Comparison of ENCODE assay signal across 1 cellular context in the genomic region with DNA sequence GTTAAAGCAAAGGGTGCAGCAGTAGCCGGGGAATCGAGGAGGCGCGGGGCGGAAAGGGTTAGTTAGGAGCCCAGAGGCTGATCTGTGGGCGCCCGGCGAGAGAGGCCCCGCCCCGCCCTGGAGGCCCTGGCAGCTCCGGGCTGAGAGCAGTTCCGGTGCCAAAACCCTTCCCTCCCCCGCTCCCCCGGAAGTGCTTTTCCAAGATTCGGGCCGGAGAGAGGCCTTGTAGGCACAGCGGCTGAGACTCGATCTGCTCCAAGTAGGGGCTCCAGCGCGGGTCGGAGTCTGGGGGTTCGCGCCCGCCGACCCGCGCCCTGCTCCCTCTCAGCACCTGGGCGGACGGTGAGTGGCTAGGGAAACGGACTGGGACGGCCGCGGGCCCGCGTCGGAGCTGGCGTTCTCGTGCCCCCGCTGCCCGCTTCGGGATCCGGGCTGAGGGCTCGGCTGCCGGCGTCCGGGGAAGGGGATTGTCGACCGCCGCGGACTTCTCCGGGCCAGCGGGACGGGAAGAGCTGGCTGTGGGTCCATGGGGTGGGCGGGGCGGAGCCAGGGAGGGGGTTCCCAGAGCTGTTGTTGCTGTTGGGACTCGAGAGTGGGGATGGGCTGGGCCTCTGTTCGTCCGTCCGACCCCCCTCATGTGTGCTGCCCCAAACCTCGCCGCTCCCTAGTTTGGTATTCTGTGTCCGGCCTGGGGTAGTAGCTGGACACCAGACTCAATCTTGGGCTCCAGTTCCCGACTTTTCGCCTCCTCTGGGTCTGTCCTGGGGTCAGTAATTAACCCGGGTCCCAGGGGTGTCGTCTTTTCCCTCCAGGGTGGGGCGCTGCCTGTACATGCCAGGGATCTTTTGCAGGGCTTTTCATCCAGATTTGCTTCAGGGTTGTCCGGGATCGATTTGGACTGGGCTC.
A peak's percentile ranks its signal among the peaks of the same experiment; 100 is the strongest.
TF ChIP-seq lines count a peak whose summit lies in the region.

A gene with protein sequence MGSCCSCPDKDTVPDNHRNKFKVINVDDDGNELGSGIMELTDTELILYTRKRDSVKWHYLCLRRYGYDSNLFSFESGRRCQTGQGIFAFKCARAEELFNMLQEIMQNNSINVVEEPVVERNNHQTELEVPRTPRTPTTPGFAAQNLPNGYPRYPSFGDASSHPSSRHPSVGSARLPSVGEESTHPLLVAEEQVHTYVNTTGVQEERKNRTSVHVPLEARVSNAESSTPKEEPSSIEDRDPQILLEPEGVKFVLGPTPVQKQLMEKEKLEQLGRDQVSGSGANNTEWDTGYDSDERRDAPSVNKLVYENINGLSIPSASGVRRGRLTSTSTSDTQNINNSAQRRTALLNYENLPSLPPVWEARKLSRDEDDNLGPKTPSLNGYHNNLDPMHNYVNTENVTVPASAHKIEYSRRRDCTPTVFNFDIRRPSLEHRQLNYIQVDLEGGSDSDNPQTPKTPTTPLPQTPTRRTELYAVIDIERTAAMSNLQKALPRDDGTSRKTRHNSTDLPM (plus strand): TSS at position 200 of the 906 bp plus-strand sequence. CDS start 98,643 bp downstream, outside the sequence.

TF ChIP-seq in K562, 482 proteins besides CTCF, POLR2A, EP300 and RAD21 (continued from another document and continues in another):
- no peak for TF ChIP-seq ZFP1 (CRISPR knock-in tag; IDR thresholded peaks at IDR 0.05)
- TF ChIP-seq SOX6 (IDR thresholded peaks at IDR 0.05), result 0 out of 2 replicates have a peak, but pooled peaks have one; percentile 24
- peak; percentile 99 for TF ChIP-seq NR2C1 (IDR thresholded peaks at IDR 0.05)
- TF ChIP-seq NR2C1 (tag; IDR thresholded peaks at IDR 0.05), result peak; percentile 99
- TF ChIP-seq, protein P1, sequence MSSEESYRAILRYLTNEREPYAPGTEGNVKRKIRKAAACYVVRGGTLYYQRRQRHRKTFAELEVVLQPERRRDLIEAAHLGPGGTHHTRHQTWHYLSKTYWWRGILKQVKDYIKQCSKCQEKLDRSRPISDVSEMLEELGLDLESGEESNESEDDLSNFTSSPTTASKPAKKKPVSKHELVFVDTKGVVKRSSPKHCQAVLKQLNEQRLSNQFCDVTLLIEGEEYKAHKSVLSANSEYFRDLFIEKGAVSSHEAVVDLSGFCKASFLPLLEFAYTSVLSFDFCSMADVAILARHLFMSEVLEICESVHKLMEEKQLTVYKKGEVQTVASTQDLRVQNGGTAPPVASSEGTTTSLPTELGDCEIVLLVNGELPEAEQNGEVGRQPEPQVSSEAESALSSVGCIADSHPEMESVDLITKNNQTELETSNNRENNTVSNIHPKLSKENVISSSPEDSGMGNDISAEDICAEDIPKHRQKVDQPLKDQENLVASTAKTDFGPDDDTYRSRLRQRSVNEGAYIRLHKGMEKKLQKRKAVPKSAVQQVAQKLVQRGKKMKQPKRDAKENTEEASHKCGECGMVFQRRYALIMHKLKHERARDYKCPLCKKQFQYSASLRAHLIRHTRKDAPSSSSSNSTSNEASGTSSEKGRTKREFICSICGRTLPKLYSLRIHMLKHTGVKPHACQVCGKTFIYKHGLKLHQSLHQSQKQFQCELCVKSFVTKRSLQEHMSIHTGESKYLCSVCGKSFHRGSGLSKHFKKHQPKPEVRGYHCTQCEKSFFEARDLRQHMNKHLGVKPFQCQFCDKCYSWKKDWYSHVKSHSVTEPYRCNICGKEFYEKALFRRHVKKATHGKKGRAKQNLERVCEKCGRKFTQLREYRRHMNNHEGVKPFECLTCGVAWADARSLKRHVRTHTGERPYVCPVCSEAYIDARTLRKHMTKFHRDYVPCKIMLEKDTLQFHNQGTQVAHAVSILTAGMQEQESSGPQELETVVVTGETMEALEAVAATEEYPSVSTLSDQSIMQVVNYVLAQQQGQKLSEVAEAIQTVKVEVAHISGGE (CRISPR knock-in tag; IDR thresholded peaks at IDR 0.05), result peak; percentile 75 to 92 (median 77); a peak in 5 of 6 replicates
- 0 out of 4 replicates have a peak, but pooled peaks of 1 of the 2 experiments have one; percentile 11 for TF ChIP-seq KDM1A (IDR thresholded peaks at IDR 0.05)
- peak; percentile 55; the same call in 1 of the 2 replicates for TF ChIP-seq NCOA1 (IDR thresholded peaks at IDR 0.05; ENCODE audit: low read depth)
- TF ChIP-seq SP2 (IDR thresholded peaks at IDR 0.05; ENCODE audit: extremely low read depth, low read depth, low read length, poor library complexity, severe bottlenecking), result no peak
- TF ChIP-seq TRIM28 (IDR thresholded peaks at IDR 0.05), result peak; percentile 31; the same call in 1 of the 2 replicates
- TF ChIP-seq, protein P2, sequence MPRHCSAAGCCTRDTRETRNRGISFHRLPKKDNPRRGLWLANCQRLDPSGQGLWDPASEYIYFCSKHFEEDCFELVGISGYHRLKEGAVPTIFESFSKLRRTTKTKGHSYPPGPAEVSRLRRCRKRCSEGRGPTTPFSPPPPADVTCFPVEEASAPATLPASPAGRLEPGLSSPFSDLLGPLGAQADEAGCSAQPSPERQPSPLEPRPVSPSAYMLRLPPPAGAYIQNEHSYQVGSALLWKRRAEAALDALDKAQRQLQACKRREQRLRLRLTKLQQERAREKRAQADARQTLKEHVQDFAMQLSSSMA (CRISPR knock-in tag; IDR thresholded peaks at IDR 0.05), result 0 out of 2 replicates have a peak, but pooled peaks have one; percentile 27
- TF ChIP-seq FOXK2 (conservative IDR thresholded peaks at IDR 0.05 in 1 of 2, IDR thresholded peaks at IDR 0.05 in 1 of 2; ENCODE audit: low read depth in 2 of 2), result 0 out of 4 replicates have a peak, but pooled peaks of 1 of the 2 experiments have one; percentile 26
- peak; percentile 65 for TF ChIP-seq SMAD1 (IDR thresholded peaks at IDR 0.05; ENCODE audit: low read depth, low read length, partially characterized antibody)
- 0 out of 3 replicates have a peak, but pooled peaks of 1 of the 2 experiments have one; percentile 25 for TF ChIP-seq CBX3 (IDR thresholded peaks at IDR 0.05; ENCODE audit: borderline replicate concordance in 1 of 2, low read length in 2 of 2)
- TF ChIP-seq TAF9B (IDR thresholded peaks at IDR 0.05; ENCODE audit: partially characterized antibody), result peak; percentile 61
- TF ChIP-seq, protein P3, sequence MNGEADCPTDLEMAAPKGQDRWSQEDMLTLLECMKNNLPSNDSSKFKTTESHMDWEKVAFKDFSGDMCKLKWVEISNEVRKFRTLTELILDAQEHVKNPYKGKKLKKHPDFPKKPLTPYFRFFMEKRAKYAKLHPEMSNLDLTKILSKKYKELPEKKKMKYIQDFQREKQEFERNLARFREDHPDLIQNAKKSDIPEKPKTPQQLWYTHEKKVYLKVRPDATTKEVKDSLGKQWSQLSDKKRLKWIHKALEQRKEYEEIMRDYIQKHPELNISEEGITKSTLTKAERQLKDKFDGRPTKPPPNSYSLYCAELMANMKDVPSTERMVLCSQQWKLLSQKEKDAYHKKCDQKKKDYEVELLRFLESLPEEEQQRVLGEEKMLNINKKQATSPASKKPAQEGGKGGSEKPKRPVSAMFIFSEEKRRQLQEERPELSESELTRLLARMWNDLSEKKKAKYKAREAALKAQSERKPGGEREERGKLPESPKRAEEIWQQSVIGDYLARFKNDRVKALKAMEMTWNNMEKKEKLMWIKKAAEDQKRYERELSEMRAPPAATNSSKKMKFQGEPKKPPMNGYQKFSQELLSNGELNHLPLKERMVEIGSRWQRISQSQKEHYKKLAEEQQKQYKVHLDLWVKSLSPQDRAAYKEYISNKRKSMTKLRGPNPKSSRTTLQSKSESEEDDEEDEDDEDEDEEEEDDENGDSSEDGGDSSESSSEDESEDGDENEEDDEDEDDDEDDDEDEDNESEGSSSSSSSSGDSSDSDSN (IDR thresholded peaks at IDR 0.05; ENCODE audit: borderline replicate concordance in 1 of 2, low read depth in 2 of 2, low read length in 2 of 2), result 0 out of 4 replicates have a peak, but pooled peaks of 1 of the 2 experiments have one; percentile 45
- TF ChIP-seq, protein P4, sequence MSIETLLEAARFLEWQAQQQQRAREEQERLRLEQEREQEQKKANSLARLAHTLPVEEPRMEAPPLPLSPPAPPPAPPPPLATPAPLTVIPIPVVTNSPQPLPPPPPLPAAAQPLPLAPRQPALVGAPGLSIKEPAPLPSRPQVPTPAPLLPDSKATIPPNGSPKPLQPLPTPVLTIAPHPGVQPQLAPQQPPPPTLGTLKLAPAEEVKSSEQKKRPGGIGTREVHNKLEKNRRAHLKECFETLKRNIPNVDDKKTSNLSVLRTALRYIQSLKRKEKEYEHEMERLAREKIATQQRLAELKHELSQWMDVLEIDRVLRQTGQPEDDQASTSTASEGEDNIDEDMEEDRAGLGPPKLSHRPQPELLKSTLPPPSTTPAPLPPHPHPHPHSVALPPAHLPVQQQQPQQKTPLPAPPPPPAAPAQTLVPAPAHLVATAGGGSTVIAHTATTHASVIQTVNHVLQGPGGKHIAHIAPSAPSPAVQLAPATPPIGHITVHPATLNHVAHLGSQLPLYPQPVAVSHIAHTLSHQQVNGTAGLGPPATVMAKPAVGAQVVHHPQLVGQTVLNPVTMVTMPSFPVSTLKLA (conservative IDR thresholded peaks at IDR 0.05), result peak in 1 of 2 experiments; percentile 59; a peak in 2 of 4 replicates
- TF ChIP-seq DIDO1 (tag; IDR thresholded peaks at IDR 0.05; ENCODE audit: low read depth), result peak; percentile 87
- 0 out of 2 replicates have a peak, but pooled peaks have one; percentile 62 for TF ChIP-seq FOXK1 (CRISPR knock-in tag; IDR thresholded peaks at IDR 0.05; ENCODE audit: borderline replicate concordance)
- TF ChIP-seq, protein P5, sequence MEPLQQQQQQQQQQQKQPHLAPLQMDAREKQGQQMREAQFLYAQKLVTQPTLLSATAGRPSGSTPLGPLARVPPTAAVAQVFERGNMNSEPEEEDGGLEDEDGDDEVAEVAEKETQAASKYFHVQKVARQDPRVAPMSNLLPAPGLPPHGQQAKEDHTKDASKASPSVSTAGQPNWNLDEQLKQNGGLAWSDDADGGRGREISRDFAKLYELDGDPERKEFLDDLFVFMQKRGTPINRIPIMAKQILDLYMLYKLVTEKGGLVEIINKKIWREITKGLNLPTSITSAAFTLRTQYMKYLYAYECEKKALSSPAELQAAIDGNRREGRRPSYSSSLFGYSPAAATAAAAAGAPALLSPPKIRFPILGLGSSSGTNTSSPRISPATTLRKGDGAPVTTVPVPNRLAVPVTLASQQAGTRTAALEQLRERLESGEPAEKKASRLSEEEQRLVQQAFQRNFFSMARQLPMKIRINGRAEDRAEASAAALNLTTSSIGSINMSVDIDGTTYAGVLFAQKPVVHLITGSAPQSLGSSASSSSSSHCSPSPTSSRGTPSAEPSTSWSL (CRISPR knock-in tag; IDR thresholded peaks at IDR 0.05; ENCODE audit: borderline replicate concordance), result no peak
- TF ChIP-seq POLR2AphosphoS5 (IDR thresholded peaks at IDR 0.05; ENCODE audit: control insufficient read depth, insufficient read depth, low read depth, low read length), result peak; percentile 86
- TF ChIP-seq, protein P6, sequence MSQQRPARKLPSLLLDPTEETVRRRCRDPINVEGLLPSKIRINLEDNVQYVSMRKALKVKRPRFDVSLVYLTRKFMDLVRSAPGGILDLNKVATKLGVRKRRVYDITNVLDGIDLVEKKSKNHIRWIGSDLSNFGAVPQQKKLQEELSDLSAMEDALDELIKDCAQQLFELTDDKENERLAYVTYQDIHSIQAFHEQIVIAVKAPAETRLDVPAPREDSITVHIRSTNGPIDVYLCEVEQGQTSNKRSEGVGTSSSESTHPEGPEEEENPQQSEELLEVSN (IDR thresholded peaks at IDR 0.05; ENCODE audit: borderline replicate concordance in 1 of 2, extremely low read depth in 1 of 2, insufficient read depth in 1 of 2, insufficient read length in 1 of 2, low read depth in 1 of 2, low read length in 1 of 2, poor library complexity in 1 of 2, severe bottlenecking in 1 of 2), result peak in 1 of 2 experiments; percentile 41
- peak; percentile 84 for TF ChIP-seq SIN3B (IDR thresholded peaks at IDR 0.05; ENCODE audit: low read depth)
- TF ChIP-seq MEF2D (tag; conservative IDR thresholded peaks at IDR 0.05; ENCODE audit: low read depth), result no peak
- peak; percentile 64; the same call in 1 of the 2 replicates for TF ChIP-seq RB1 (IDR thresholded peaks at IDR 0.05; ENCODE audit: low read depth)
- TF ChIP-seq NCOA4 (IDR thresholded peaks at IDR 0.05; ENCODE audit: partially characterized antibody), result no peak
- TF ChIP-seq CCNT2 (IDR thresholded peaks at IDR 0.05; ENCODE audit: borderline replicate concordance, extremely low read depth, insufficient read length, low read depth, low read length), result peak; percentile 59
- TF ChIP-seq ZFX (CRISPR knock-in tag; IDR thresholded peaks at IDR 0.05), result peak; percentile 99
- TF ChIP-seq MEIS2 (IDR thresholded peaks at IDR 0.05; ENCODE audit: partially characterized antibody), result peak; percentile 4
- peak; percentile 66; the same call in 1 of the 2 replicates for TF ChIP-seq TAF7 (tag; IDR thresholded peaks at IDR 0.05)
- TF ChIP-seq, protein P7, sequence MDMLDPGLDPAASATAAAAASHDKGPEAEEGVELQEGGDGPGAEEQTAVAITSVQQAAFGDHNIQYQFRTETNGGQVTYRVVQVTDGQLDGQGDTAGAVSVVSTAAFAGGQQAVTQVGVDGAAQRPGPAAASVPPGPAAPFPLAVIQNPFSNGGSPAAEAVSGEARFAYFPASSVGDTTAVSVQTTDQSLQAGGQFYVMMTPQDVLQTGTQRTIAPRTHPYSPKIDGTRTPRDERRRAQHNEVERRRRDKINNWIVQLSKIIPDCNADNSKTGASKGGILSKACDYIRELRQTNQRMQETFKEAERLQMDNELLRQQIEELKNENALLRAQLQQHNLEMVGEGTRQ (CRISPR knock-in tag; IDR thresholded peaks at IDR 0.05), result no peak
- peak; percentile 90 for TF ChIP-seq KDM5B (IDR thresholded peaks at IDR 0.05; ENCODE audit: insufficient replicate concordance, low read depth, low read length)
- TF ChIP-seq, protein P8, sequence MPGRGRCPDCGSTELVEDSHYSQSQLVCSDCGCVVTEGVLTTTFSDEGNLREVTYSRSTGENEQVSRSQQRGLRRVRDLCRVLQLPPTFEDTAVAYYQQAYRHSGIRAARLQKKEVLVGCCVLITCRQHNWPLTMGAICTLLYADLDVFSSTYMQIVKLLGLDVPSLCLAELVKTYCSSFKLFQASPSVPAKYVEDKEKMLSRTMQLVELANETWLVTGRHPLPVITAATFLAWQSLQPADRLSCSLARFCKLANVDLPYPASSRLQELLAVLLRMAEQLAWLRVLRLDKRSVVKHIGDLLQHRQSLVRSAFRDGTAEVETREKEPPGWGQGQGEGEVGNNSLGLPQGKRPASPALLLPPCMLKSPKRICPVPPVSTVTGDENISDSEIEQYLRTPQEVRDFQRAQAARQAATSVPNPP (IDR thresholded peaks at IDR 0.05; ENCODE audit: borderline replicate concordance, insufficient read depth, insufficient read length), result no peak
- TF ChIP-seq, protein P9, sequence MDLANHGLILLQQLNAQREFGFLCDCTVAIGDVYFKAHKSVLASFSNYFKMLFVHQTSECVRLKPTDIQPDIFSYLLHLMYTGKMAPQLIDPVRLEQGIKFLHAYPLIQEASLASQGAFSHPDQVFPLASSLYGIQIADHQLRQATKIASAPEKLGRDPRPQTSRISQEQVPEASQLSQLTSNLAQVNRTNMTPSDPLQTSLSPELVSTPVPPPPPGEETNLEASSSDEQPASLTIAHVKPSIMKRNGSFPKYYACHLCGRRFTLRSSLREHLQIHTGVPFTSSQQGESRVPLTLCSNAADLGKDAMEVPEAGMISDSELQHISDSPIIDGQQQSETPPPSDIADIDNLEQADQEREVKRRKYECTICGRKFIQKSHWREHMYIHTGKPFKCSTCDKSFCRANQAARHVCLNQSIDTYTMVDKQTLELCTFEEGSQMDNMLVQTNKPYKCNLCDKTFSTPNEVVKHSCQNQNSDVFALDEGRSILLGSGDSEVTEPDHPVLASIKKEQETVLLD (IDR thresholded peaks at IDR 0.05), result no peak
- peak; percentile 70; the same call in 1 of the 2 replicates for TF ChIP-seq NR3C1 (CRISPR knock-in tag; IDR thresholded peaks at IDR 0.05)
- 0 out of 2 replicates have a peak, but pooled peaks have one; percentile 29 for TF ChIP-seq LEF1 (IDR thresholded peaks at IDR 0.05)
- TF ChIP-seq CBFA2T3 (IDR thresholded peaks at IDR 0.05), result 0 out of 2 replicates have a peak, but pooled peaks have one; percentile 3
- peak in 1 of 3 experiments; percentile 53 for TF ChIP-seq YY1 (IDR thresholded peaks at IDR 0.05; ENCODE audit: borderline replicate concordance in 1 of 3, control insufficient read depth in 1 of 3, extremely low read depth in 1 of 3, insufficient read depth in 3 of 3, insufficient read length in 1 of 3, insufficient replicate concordance in 2 of 3, low read depth in 1 of 3, low read length in 2 of 3)
- peak; percentile 76 for TF ChIP-seq HCFC1 (IDR thresholded peaks at IDR 0.05; ENCODE audit: low read depth, low read length)
